ENCODE assay signal across 27 cellular contexts in genomic region chr9:690517-691111, GRCh38.
DNase-seq lines count a peak whose midpoint lies in the region; ATAC-seq, FAIRE-seq and TF ChIP-seq lines count a peak whose summit lies in the region.
"Had no signal": no experiment of that assay in that cellular context is flagged by ENCODE, and none has a peak within 500 bp of the region (broad histone marks: within the 10 kb centered on the region; RNA-seq: fewer than 3 reads in every experiment).

No MANE protein-coding gene starts in this region.

- CTCF ChIA-PET in HepG2 (lab: Yijun Ruan, JAX; ENCODE audit: low intra/inter-chr PET ratio, low total read pairs) = no interaction called here
- CTCF ChIA-PET in activated CD8-positive, alpha-beta T cell treated with anti-CD3 and anti-CD28 coated beads for 36 hours (lab: Charles Lee) = no interaction called here

- TF ChIP-seq RAD21 in HepG2 (CRISPR knock-in tag; IDR thresholded peaks at IDR 0.05) = no peak

- TF ChIP-seq EP300 in HepG2 (IDR thresholded peaks at IDR 0.05; ENCODE audit: low read depth in 2 of 2, low read length in 2 of 2) = no peak
- TF ChIP-seq EP300 in HepG2 (CRISPR knock-in tag; IDR thresholded peaks at IDR 0.05; ENCODE audit: borderline replicate concordance) = no peak
- TF ChIP-seq EP300 in gastroesophageal sphincter (IDR thresholded peaks at IDR 0.05) = no peak

- WGBS in HepG2 (ENCODE audit: low lambda C conversion rate) = 100% methylated on average over 2 of the region's 3 CpGs
- 50% methylated on average over 2 of the region's 3 CpGs for whole genome bisulfite sequencing in right lobe of liver (ENCODE audit: insufficient coverage, low coverage, low lambda C conversion rate, missing lambda C conversion rate)
- WGBS in gastroesophageal sphincter (ENCODE audit: low coverage in 1 of 2), 2 donors = 100% methylated on average over 1 to 2 of the region's 3 CpGs
- WGBS in aorta, 2 donors = 50 to 52% methylated on average over 3 of the region's 3 CpGs

- BruUV-seq in HepG2 (replicated peaks; lab: Mats Ljungman, UMichigan) = no TSS peak

- FAIRE-seq in HepG2 (lab: Jason Lieb, UNC) = no peak
- FAIRE-seq: colon, endometrium, GM12878 had no signal

- H3K36me3 ChIP-seq in HepG2 (replicated peaks in 1 of 2; ENCODE audit: control insufficient read depth in 1 of 2, insufficient read depth in 2 of 2, low read length in 2 of 2) (peaks cover 6 to 36% of the 10 kb centered on the region in 2 experiments; a peak in 4 of 5 replicates), right lobe of liver (peaks cover 0 to 3% (median 0%) of the 10 kb centered on the region in 4 donors), gastroesophageal sphincter (no peaks in the 10 kb centered on the region), subcutaneous abdominal adipose tissue (ENCODE audit: control insufficient read depth in 5 of 5, insufficient read depth in 5 of 5, low read length in 5 of 5) (peaks cover 0 to 8% (median 0%) of the 10 kb centered on the region in 5 donors), aorta (ENCODE audit: control insufficient read depth in 1 of 2, insufficient read depth in 2 of 2, low read length in 1 of 2) (peaks cover 0 to 3% of the 10 kb centered on the region in 2 donors)
- H3K36me3 ChIP-seq: WERI-Rb-1 had no signal

- ATAC-seq in HepG2 (no peak), right lobe of liver (no peak), gastroesophageal sphincter (no peak), aorta (ENCODE audit: low FRiP score) (no peak), HG03460 (IDR thresholded peaks at IDR 0.05; ENCODE audit: unreplicated experiment) (no peak)
- ATAC-seq in activated CD8-positive, alpha-beta T cell treated with anti-CD3 and anti-CD28 coated beads for 36 hours = no peak
- ATAC-seq: activated naive CD4-positive, alpha-beta T cell treated with anti-CD3 and anti-CD28 coated beads, Interleukin-2, amount 50 U/mL, for 72 hours; GM12878; left ventricle myocardium superior; stimulated activated effector memory CD8-positive, alpha-beta T cell treated with anti-CD3 and anti-CD28 coated beads, Interleukin-12 subunit alpha, Interleukin-12 subunit beta, amount 100 ng/mL, for 72 hours; T-helper 17 cell had no signal

- no peak overlapping the region for H3K9ac ChIP-seq in HepG2 (ENCODE audit: insufficient read depth, low read depth, low read length)
- H3K9ac ChIP-seq in subcutaneous abdominal adipose tissue (ENCODE audit: low read length in 5 of 5) = no peak overlapping the region

- in situ Hi-C loops in HepG2 (cut with HindIII; ENCODE audit: extremely low pct_ligation_motif_present, low pct_unique_long_range_greater_than_20kb) = no loop called here

- no peak overlapping the region for H3K4me3 ChIP-seq in HepG2 (replicated peaks in 1 of 3; ENCODE audit: insufficient read depth in 1 of 3, low read depth in 2 of 3, low read length in 3 of 3)
- no peak overlapping the region for H3K4me3 ChIP-seq in right lobe of liver
- H3K4me3 ChIP-seq in gastroesophageal sphincter = no peak overlapping the region
- H3K4me3 ChIP-seq in subcutaneous abdominal adipose tissue (ENCODE audit: low read depth in 1 of 5, low read length in 5 of 5) = peak overlapping the region in 1 of 5 donors; percentile 4
- no peak overlapping the region for H3K4me3 ChIP-seq in aorta (ENCODE audit: low read length in 2 of 2)
- H3K4me3 ChIP-seq: GM12878, skin epidermis had no signal

- peaks cover 5% of the 10 kb centered on the region; the same call in 1 of the 2 replicates for H4K20me1 ChIP-seq in HepG2 (ENCODE audit: insufficient read depth, low read length)

- intact Hi-C loops in HepG2 (cut with micrococcal nuclease; ENCODE audit: unreplicated experiment) = loop anchor here (1.0 kb wide), 1 partner anchor 48 kb away; no protein-coding TSS in a partner anchor
- intact Hi-C loops in right lobe of liver (cut with DNase I) = no loop called here
- intact Hi-C loops in aorta (cut with DNase I) = loop anchor here in 1 of 2 donors (5.0 kb wide), 1 partner anchor 63 kb away; no protein-coding TSS in a partner anchor
- intact Hi-C loops in activated CD8-positive, alpha-beta T cell treated with anti-CD3 and anti-CD28 coated beads for 36 hours (cut with micrococcal nuclease) = no loop called here

- peak overlapping the region; percentile 34 for H3K4me2 ChIP-seq in HepG2 (ENCODE audit: low read depth, low read length)

- no peaks in the 10 kb centered on the region for H3K36me3 Mint-ChIP-seq in activated CD8-positive, alpha-beta T cell treated with anti-CD3 and anti-CD28 coated beads for 36 hours (ENCODE audit: low read depth)
- H3K36me3 Mint-ChIP-seq: activated naive CD4-positive, alpha-beta T cell treated with anti-CD3 and anti-CD28 coated beads, Interleukin-2, amount 50 U/mL, for 72 hours; stimulated activated effector memory CD8-positive, alpha-beta T cell treated with anti-CD3 and anti-CD28 coated beads, Interleukin-12 subunit alpha, Interleukin-12 subunit beta, amount 100 ng/mL, for 72 hours had no signal

- peaks cover 9% of the 10 kb centered on the region for H3K4me1 Mint-ChIP-seq in activated CD8-positive, alpha-beta T cell treated with anti-CD3 and anti-CD28 coated beads for 36 hours (ENCODE audit: low read depth)
- H3K4me1 Mint-ChIP-seq: stimulated activated effector memory CD8-positive, alpha-beta T cell treated with anti-CD3 and anti-CD28 coated beads, Interleukin-12 subunit alpha, Interleukin-12 subunit beta, amount 100 ng/mL, for 72 hours; T-helper 17 cell had no signal

- no peaks in the 10 kb centered on the region for H3K27me3 Mint-ChIP-seq in activated CD8-positive, alpha-beta T cell treated with anti-CD3 and anti-CD28 coated beads for 36 hours

- no peaks in the 10 kb centered on the region for H3K9me3 Mint-ChIP-seq in activated CD8-positive, alpha-beta T cell treated with anti-CD3 and anti-CD28 coated beads for 36 hours
- H3K9me3 Mint-ChIP-seq: activated CD4-positive, alpha-beta T cell treated with anti-CD3 and anti-CD28 coated beads, Interleukin-2, amount 10 ng/mL, durations not matched to agents 7 days and 5 days; activated naive CD4-positive, alpha-beta T cell treated with anti-CD3 and anti-CD28 coated beads, Interleukin-2, amount 50 U/mL, for 72 hours; HFFc6; stimulated activated effector memory CD8-positive, alpha-beta T cell treated with anti-CD3 and anti-CD28 coated beads, Interleukin-12 subunit alpha, Interleukin-12 subunit beta, amount 100 ng/mL, for 72 hours had no signal

- DNase-seq in HepG2 (ENCODE audit: low spot score) = no peak
- DNase-seq in right lobe of liver = no peak
- DNase-seq in aorta = no peak
- DNase-seq in activated CD8-positive, alpha-beta T cell treated with anti-CD3 and anti-CD28 coated beads for 36 hours = no peak
- DNase-seq in activated naive CD4-positive, alpha-beta T cell (lab: John Stamatoyannopoulos, UW) = no peak
- DNase-seq: activated CD4-positive, alpha-beta T cell treated with anti-CD3 and anti-CD28 coated beads, Interleukin-2, amount 10 ng/mL, durations not matched to agents 7 days and 5 days; COR-L47; DMS79 treated with DMSO at 0.1 percent for 48 hours; HFFc6; Kasumi-1; left ventricle myocardium superior; NCI-H1092; NCI-H2029 treated with DMSO at 0.1 percent for 48 hours; nephron progenitor cell; posterior cingulate gyrus; stimulated activated CD4-positive, alpha-beta T cell treated with anti-CD3 and anti-CD28 coated beads, Interleukin-2, amount 100 ng/mL, for 24 hours; T-helper 17 cell; WERI-Rb-1 had no signal

- no peak overlapping the region for H3K27ac Mint-ChIP-seq in activated CD8-positive, alpha-beta T cell treated with anti-CD3 and anti-CD28 coated beads for 36 hours
- H3K27ac Mint-ChIP-seq: activated CD4-positive, alpha-beta T cell treated with anti-CD3 and anti-CD28 coated beads, Interleukin-2, amount 10 ng/mL, durations not matched to agents 7 days and 5 days; activated naive CD4-positive, alpha-beta T cell treated with anti-CD3 and anti-CD28 coated beads, Interleukin-2, amount 50 U/mL, for 72 hours; HFFc6; nephron progenitor cell; stimulated activated effector memory CD8-positive, alpha-beta T cell treated with anti-CD3 and anti-CD28 coated beads, Interleukin-12 subunit alpha, Interleukin-12 subunit beta, amount 100 ng/mL, for 72 hours; T-helper 17 cell had no signal

- TF ChIP-seq POLR2A in HepG2 (IDR thresholded peaks at IDR 0.05; ENCODE audit: insufficient read depth in 1 of 2, low read depth in 2 of 2, low read length in 2 of 2) = no peak
- no peak for TF ChIP-seq POLR2A in right lobe of liver (IDR thresholded peaks at IDR 0.05)
- no peak for TF ChIP-seq POLR2A in gastroesophageal sphincter (IDR thresholded peaks at IDR 0.05)

- H3K27me3 ChIP-seq in HepG2 (ENCODE audit: control insufficient read depth in 1 of 2, insufficient read depth in 2 of 2, low read length in 2 of 2) (no peaks in the 10 kb centered on the region), right lobe of liver (no peaks in the 10 kb centered on the region), gastroesophageal sphincter (no peaks in the 10 kb centered on the region), subcutaneous abdominal adipose tissue (ENCODE audit: control insufficient read depth in 5 of 5, insufficient read depth in 4 of 5, low read length in 5 of 5) (no peaks in the 10 kb centered on the region), aorta (ENCODE audit: control insufficient read depth in 1 of 2, insufficient read depth in 2 of 2, low read length in 1 of 2) (no peaks in the 10 kb centered on the region)

- H3K9me3 ChIP-seq in HepG2 (ENCODE audit: low read length) = no peaks in the 10 kb centered on the region
- no peaks in the 10 kb centered on the region for H3K9me3 ChIP-seq in right lobe of liver
- H3K9me3 ChIP-seq in gastroesophageal sphincter = no peaks in the 10 kb centered on the region
- H3K9me3 ChIP-seq in subcutaneous abdominal adipose tissue (ENCODE audit: control insufficient read depth in 5 of 5, low read length in 5 of 5) = no peaks in the 10 kb centered on the region
- H3K9me3 ChIP-seq in aorta (ENCODE audit: control insufficient read depth, low read length) = no peaks in the 10 kb centered on the region

- H3K27ac ChIP-seq in HepG2 (ENCODE audit: extremely low read length, insufficient read depth, low read length) = no peak overlapping the region
- H3K27ac ChIP-seq in right lobe of liver = peak overlapping the region in 1 of 3 donors; percentile 19
- H3K27ac ChIP-seq in gastroesophageal sphincter = peak overlapping the region; percentile 75 to 100 (median 93)
- peak overlapping the region; percentile 78 for H3K27ac ChIP-seq in subcutaneous abdominal adipose tissue (ENCODE audit: low read depth, low read length)
- peak overlapping the region; percentile 71 to 83 for H3K27ac ChIP-seq in aorta (ENCODE audit: low read depth in 1 of 2, low read length in 2 of 2)
- H3K27ac ChIP-seq: WERI-Rb-1 had no signal

- H3K4me3 Mint-ChIP-seq in activated CD8-positive, alpha-beta T cell treated with anti-CD3 and anti-CD28 coated beads for 36 hours = no peak overlapping the region
- H3K4me3 Mint-ChIP-seq: activated CD4-positive, alpha-beta T cell treated with anti-CD3 and anti-CD28 coated beads, Interleukin-2, amount 10 ng/mL, durations not matched to agents 7 days and 5 days; HFFc6; nephron progenitor cell; stimulated activated effector memory CD8-positive, alpha-beta T cell treated with anti-CD3 and anti-CD28 coated beads, Interleukin-12 subunit alpha, Interleukin-12 subunit beta, amount 100 ng/mL, for 72 hours; T-helper 17 cell had no signal

- H3K4me1 ChIP-seq in HepG2 (ENCODE audit: insufficient read depth, low read length) (peaks cover 99% of the 10 kb centered on the region), right lobe of liver (peaks cover 0 to 64% (median 25%) of the 10 kb centered on the region in 4 donors), gastroesophageal sphincter (peaks cover 22 to 74% (median 32%) of the 10 kb centered on the region in 3 donors), subcutaneous abdominal adipose tissue (ENCODE audit: control insufficient read depth in 5 of 5, insufficient read depth in 5 of 5, low read length in 5 of 5) (peaks cover 12 to 81% (median 69%) of the 10 kb centered on the region in 5 donors), aorta (ENCODE audit: control insufficient read depth in 1 of 2, insufficient read depth in 2 of 2, low read length in 2 of 2) (peaks cover 8 to 17% of the 10 kb centered on the region in 2 donors)

- TF ChIP-seq CTCF in HepG2 (CRISPR knock-in tag; IDR thresholded peaks at IDR 0.05) = no peak
- no peak for TF ChIP-seq CTCF in right lobe of liver (IDR thresholded peaks at IDR 0.05)
- no peak for TF ChIP-seq CTCF in gastroesophageal sphincter (IDR thresholded peaks at IDR 0.05)
- no peak for TF ChIP-seq CTCF in activated CD8-positive, alpha-beta T cell treated with anti-CD3 and anti-CD28 coated beads for 36 hours (IDR thresholded peaks at IDR 0.05)

- H2AFZ ChIP-seq in HepG2 (ENCODE audit: low read length) = no peak overlapping the region

- peaks cover 99% of the 10 kb centered on the region for H3K79me2 ChIP-seq in HepG2 (ENCODE audit: insufficient read depth, low read length)

- POLR2A ChIA-PET in HepG2 (lab: Yijun Ruan, JAX) = interaction anchor here (0.8 to 5.0 kb wide), 5 partner anchors 7 to 19 kb away, joined by 3 to 63 read pairs (median 3); no protein-coding TSS in a partner anchor
- POLR2A ChIA-PET in activated CD8-positive, alpha-beta T cell treated with anti-CD3 and anti-CD28 coated beads for 36 hours (lab: Charles Lee) = interaction anchor here (0.7 kb wide), 1 partner anchor 296 kb away, joined by 5 read pairs; no protein-coding TSS in a partner anchor
